12 cellular contexts compared by ENCODE assay signal in genomic region chr5:150490754-150491153, GRCh38. TPM values are rescaled to one million over a fixed set of nuclear protein-coding genes. Genes with fewer than 3 reads are reported as not detected.
A peak's percentile ranks its signal among the peaks of the same experiment; 100 is the strongest.
DNase-seq lines count a peak whose midpoint lies in the region; ATAC-seq and TF ChIP-seq lines count a peak whose summit lies in the region.
"Had no signal": no experiment of that assay in that cellular context is flagged by ENCODE, and none has a peak within 500 bp of the region (broad histone marks: within the 10 kb centered on the region; RNA-seq: fewer than 3 reads in every experiment).

No MANE protein-coding gene starts in this region.

- H3K4me3 ChIP-seq in GM12875 (ENCODE audit: low read depth, low read length) (peak overlapping the region; percentile 23), foreskin fibroblast (ENCODE audit: low read depth in 1 of 2, low read length in 2 of 2) (no peak overlapping the region), smooth muscle cell (no peak overlapping the region)
- H3K4me3 ChIP-seq: HAP-1 had no signal

- H3K9ac ChIP-seq in smooth muscle cell (ENCODE audit: low read depth): peak overlapping the region; percentile 1

- H3F3A ChIP-seq in smooth muscle cell (ENCODE audit: low read depth): peaks cover 48% of the 10 kb centered on the region

- peaks cover 55% of the 10 kb centered on the region for H3K4me1 ChIP-seq in smooth muscle cell (ENCODE audit: low read depth)
- H3K4me1 ChIP-seq: HAP-1 had no signal

- TF ChIP-seq CTCF in GM12875 (IDR thresholded peaks at IDR 0.05; ENCODE audit: borderline replicate concordance, insufficient read depth, low read depth, low read length): no peak
- TF ChIP-seq CTCF in RWPE1 (conservative IDR thresholded peaks at IDR 0.05; ENCODE audit: low read depth): no peak
- no peak for TF ChIP-seq CTCF in foreskin fibroblast (IDR thresholded peaks at IDR 0.05; ENCODE audit: low read depth, low read length)
- TF ChIP-seq CTCF in smooth muscle cell (IDR thresholded peaks at IDR 0.05; ENCODE audit: borderline replicate concordance, insufficient read depth, poor library complexity, severe bottlenecking): no peak

- WGBS in smooth muscle cell (ENCODE audit: low lambda C conversion rate): 28% methylated on average over 1 of the region's 1 CpG

- no peak for ATAC-seq in HG02870 (IDR thresholded peaks at IDR 0.05; ENCODE audit: unreplicated experiment)
- ATAC-seq: activated T-cell treated with anti-CD3 and anti-CD28 coated beads, Interleukin-2, amount 50 U/mL, for 72 hours had no signal

- peak overlapping the region; percentile 90 for H3K27ac ChIP-seq in RWPE1
- H3K27ac ChIP-seq in smooth muscle cell (ENCODE audit: low read depth): peak overlapping the region; percentile 96

- peak overlapping the region; percentile 94 for H3K4me2 ChIP-seq in smooth muscle cell

- no peaks in the 10 kb centered on the region for H3K36me3 ChIP-seq in smooth muscle cell (ENCODE audit: low read depth)
- H3K36me3 ChIP-seq: HAP-1 had no signal

- H2AFZ ChIP-seq in smooth muscle cell (ENCODE audit: low read depth): no peak overlapping the region

- no peaks in the 10 kb centered on the region for H3K9me3 ChIP-seq in smooth muscle cell (replicated peaks; ENCODE audit: low read depth)
- H3K9me3 ChIP-seq: HAP-1 had no signal

- DNase-seq in RWPE1 (ENCODE audit: low spot score): no peak
- DNase-seq in foreskin fibroblast: peak; percentile 26 to 49
- DNase-seq in smooth muscle cell (lab: John Stamatoyannopoulos, UW; ENCODE audit: unreplicated experiment): no peak
- DNase-seq in HK-2 (ENCODE audit: unreplicated experiment): no peak
- DNase-seq in activated effector memory CD4-positive, alpha-beta T cell treated with anti-CD3 and anti-CD28 coated beads, Interleukin-2, amount 50 U/mL, for 16 hours: no peak
- DNase-seq in NCI-H446 (lab: John Stamatoyannopoulos, UW): no peak
- DNase-seq: activated T-cell treated with anti-CD3 and anti-CD28 coated beads, Interleukin-2, amount 50 U/mL, for 72 hours; DMS153; NCI-H345 had no signal

- no peaks in the 10 kb centered on the region for H3K27me3 ChIP-seq in smooth muscle cell (ENCODE audit: low read depth)

- H3K79me2 ChIP-seq in smooth muscle cell (ENCODE audit: low read depth): peaks cover 90% of the 10 kb centered on the region

- CTCF ChIA-PET in RWPE1 (lab: Yijun Ruan, JAX): interaction anchor here (0.6 kb wide), 1 partner anchor 39 kb away, joined by 5 read pairs; no protein-coding TSS in a partner anchor

- peaks cover 68% of the 10 kb centered on the region for H4K20me1 ChIP-seq in smooth muscle cell (ENCODE audit: low read depth)

- POLR2A ChIA-PET in RWPE1 (lab: Yijun Ruan, JAX; ENCODE audit: low non-redundant PET): interaction anchor here (0.9 kb wide), 1 partner anchor 18 kb away, joined by 3 read pairs; no protein-coding TSS in a partner anchor

RNA-seq across cellular contexts. Expression of gene NDST1, which starts 17.2 kb away (rescaled TPM):
- 53.0 and 64.6 TPM in 2 replicates for total RNA-seq in smooth muscle cell
- 32.4 and 42.1 TPM in 2 replicates for polyA plus RNA-seq in smooth muscle cell

RNA-seq across cellular contexts. Expression of gene RPS14, which starts 41.2 kb away (rescaled TPM):
- 2,252 and 2,349 TPM in 2 replicates for total RNA-seq in smooth muscle cell
- 1,004 and 1,045 TPM in 2 replicates for polyA plus RNA-seq in smooth muscle cell

Comparison
In these comparisons a context has a peak if more than half of its experiments do, and no peak if none do; other contexts are left out.
1. DNase-seq: peak in foreskin fibroblast (2 of 2); none in RWPE1 (single experiment), smooth muscle cell (single experiment), HK-2 (single experiment), activated effector memory CD4-positive, alpha-beta T cell treated with anti-CD3 and anti-CD28 coated beads, Interleukin-2, amount 50 U/mL, for 16 hours (single experiment) and NCI-H446 (0 of 2).